21 cellular contexts compared by ENCODE assay signal in the genomic region with DNA sequence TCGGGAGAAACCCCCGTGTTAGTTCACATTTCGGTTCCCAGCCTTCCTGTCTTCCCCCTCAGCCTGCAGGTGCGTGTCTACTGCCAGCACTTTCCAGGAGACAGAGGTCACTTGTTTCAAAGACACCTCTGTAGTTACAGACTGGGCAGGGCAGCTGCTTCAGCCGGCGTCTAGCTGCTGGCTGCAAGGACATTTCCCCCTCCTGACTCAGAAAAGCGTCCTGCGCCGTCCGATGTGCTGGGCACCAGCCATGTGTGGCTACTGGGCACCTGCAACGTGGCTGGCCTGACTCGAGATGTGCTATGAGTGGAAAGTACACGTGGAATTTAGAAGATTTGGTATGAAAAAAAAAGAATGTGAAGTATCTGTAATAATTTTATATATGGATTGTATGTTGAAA. TPM values are rescaled to one million over a fixed set of nuclear protein-coding genes. Genes with fewer than 3 reads are reported as not detected.
DNase-seq lines count a peak whose midpoint lies in the region; ATAC-seq and TF ChIP-seq lines count a peak whose summit lies in the region.
"Had no signal": no experiment of that assay in that cellular context is flagged by ENCODE, and none has a peak within 500 bp of the region (broad histone marks: within the 10 kb centered on the region; RNA-seq: fewer than 3 reads in every experiment).

No MANE protein-coding gene starts in this region.

- H3K4me1 Mint-ChIP-seq in Caco-2 (ENCODE audit: low read depth, unreplicated experiment) (peaks cover 18% of the 10 kb centered on the region), brain (peaks cover 68% of the 10 kb centered on the region)

- intact Hi-C loops in Caco-2 (cut with micrococcal nuclease; ENCODE audit: unreplicated experiment) (no loop called here), posterior vena cava (cut with DNase I) (no loop called here), colonic mucosa (cut with DNase I) (no loop called here)

- H3K36me3 Mint-ChIP-seq in Caco-2 (ENCODE audit: insufficient read depth, unreplicated experiment) (peaks cover 100% of the 10 kb centered on the region), brain (peaks cover 1% of the 10 kb centered on the region)

- no peak overlapping the region for H3K4me3 Mint-ChIP-seq in Caco-2 (ENCODE audit: unreplicated experiment)
- H3K4me3 Mint-ChIP-seq in brain = no peak overlapping the region

- H3K9ac ChIP-seq in colonic mucosa (ENCODE audit: low read depth in 2 of 2, low read length in 2 of 2) = peak overlapping the region in 1 of 2 donors; percentile 5

- H3K4me1 ChIP-seq in Caco-2 (no peaks in the 10 kb centered on the region), colonic mucosa (peaks cover 15% of the 10 kb centered on the region)

- DNase-seq in Caco-2 = peak in 1 of 2 experiments; percentile 23
- DNase-seq in kidney tubule cell (ENCODE audit: low spot score) = peak; percentile 72
- peak; percentile 71 for DNase-seq in posterior vena cava (ENCODE audit: low spot score)
- DNase-seq in NCI-H1417 treated with DMSO at 0.1 percent for 48 hours (lab: John Stamatoyannopoulos, UW) = no peak
- no peak for DNase-seq in colonic mucosa
- DNase-seq: activated effector memory CD4-positive, alpha-beta T cell treated with anti-CD3 and anti-CD28 coated beads, Interleukin-2, amount 50 U/mL, for 16 hours; COR-L47; foreskin melanocyte; GF-D8; NCI-H1436 treated with DMSO at 0.1 percent for 48 hours; NCI-H510A; PC-9; stimulated activated CD4-positive, alpha-beta T cell treated with anti-CD3 and anti-CD28 coated beads, Interleukin-1b, Interleukin-23, amount 100 ng/mL, for 48 hours; SW 1271; upper lobe of left lung had no signal

- POLR2A ChIA-PET in Caco-2 (lab: Charles Lee) = no interaction called here

- H3K9me3 ChIP-seq in Caco-2 = no peaks in the 10 kb centered on the region
- no peaks in the 10 kb centered on the region for H3K9me3 ChIP-seq in colonic mucosa
- H3K9me3 ChIP-seq: upper lobe of left lung had no signal

- H3K27ac Mint-ChIP-seq in Caco-2 (ENCODE audit: unreplicated experiment) = peak overlapping the region; percentile 45
- H3K27ac Mint-ChIP-seq in brain = peak overlapping the region in 3 of 5 experiments; percentile 87 to 95 (median 92)

- H3K27me3 ChIP-seq in Caco-2 (replicated peaks; ENCODE audit: control insufficient read depth, insufficient read depth, low read length) (no peaks in the 10 kb centered on the region), colonic mucosa (no peaks in the 10 kb centered on the region)
- H3K27me3 ChIP-seq: upper lobe of left lung had no signal

- no peak overlapping the region for H3K27ac ChIP-seq in colonic mucosa
- H3K27ac ChIP-seq: PC-9, upper lobe of left lung, VCaP had no signal

- H3K36me3 ChIP-seq in Caco-2 (ENCODE audit: control insufficient read depth, insufficient read depth, low read length) (peaks cover 16% of the 10 kb centered on the region), colonic mucosa (peaks cover 25% of the 10 kb centered on the region)

- H3K9me3 Mint-ChIP-seq in Caco-2 (ENCODE audit: unreplicated experiment) (no peaks in the 10 kb centered on the region), brain (no peaks in the 10 kb centered on the region)

- CTCF ChIA-PET in Caco-2 (lab: Charles Lee) = no interaction called here

- no TSS peak for BruUV-seq in Caco-2 (replicated peaks; lab: Mats Ljungman, UMichigan)

- H3K27me3 Mint-ChIP-seq in Caco-2 (ENCODE audit: insufficient read depth, unreplicated experiment) (no peaks in the 10 kb centered on the region), brain (peaks cover 19% of the 10 kb centered on the region)

- no peak for TF ChIP-seq CTCF in Caco-2 (IDR thresholded peaks at IDR 0.05; ENCODE audit: insufficient read depth in 1 of 2, low read depth in 1 of 2, low read length in 1 of 2, severe bottlenecking in 1 of 2, unreplicated experiment in 1 of 2)
- no peak for TF ChIP-seq CTCF in brain (conservative IDR thresholded peaks at IDR 0.05)
- no peak for TF ChIP-seq CTCF in colonic mucosa (IDR thresholded peaks at IDR 0.05)

- ATAC-seq in GM21825 (IDR thresholded peaks at IDR 0.05; ENCODE audit: unreplicated experiment) = no peak
- ATAC-seq in activated CD4-positive, CD25-positive, alpha-beta regulatory T cell treated with anti-CD3 and anti-CD28 coated beads, Interleukin-2, amount 50 U/mL, for 24 hours = no peak

- H3K4me3 ChIP-seq in Caco-2 (ENCODE audit: low read depth, low read length) (no peak overlapping the region), colonic mucosa (no peak overlapping the region)
- H3K4me3 ChIP-seq: PC-9, upper lobe of left lung had no signal

RNA-seq across cellular contexts. Expression of a gene that starts 37.6 kb away (rescaled TPM):
- 665 and 758 TPM in 2 replicates for total RNA-seq in Caco-2 (2022)
- 33.7 TPM for polyA plus RNA-seq in brain (ENCODE audit: insufficient read depth, low read depth, low replicate concordance)
- total RNA-seq in posterior vena cava = 100 to 1,000 TPM; 128 TPM
- total RNA-seq in colonic mucosa = 100 to 1,000 TPM; 402 to 509 TPM

RNA-seq across cellular contexts. Expression of a gene that starts 55.3 kb away (rescaled TPM):
- total RNA-seq in Caco-2 (2022) (2.1 and 3.0 TPM in 2 replicates), posterior vena cava (not detected), colonic mucosa (not detected)
- not detected for polyA plus RNA-seq in brain (ENCODE audit: insufficient read depth, low read depth, low replicate concordance)
- total RNA-seq: PC-9, pulmonary artery endothelial cell, upper lobe of left lung had no signal
- polyA plus RNA-seq: AG04450 had no signal

Comparison
In these comparisons a context has a peak if more than half of its experiments do, and no peak if none do; other contexts are left out.
1. DNase-seq: peak in kidney tubule cell (single experiment) and posterior vena cava (single experiment); none in NCI-H1417 treated with DMSO at 0.1 percent for 48 hours (single experiment) and colonic mucosa (single experiment).